ENCODE assay signal across 1 cellular context in the genomic region with DNA sequence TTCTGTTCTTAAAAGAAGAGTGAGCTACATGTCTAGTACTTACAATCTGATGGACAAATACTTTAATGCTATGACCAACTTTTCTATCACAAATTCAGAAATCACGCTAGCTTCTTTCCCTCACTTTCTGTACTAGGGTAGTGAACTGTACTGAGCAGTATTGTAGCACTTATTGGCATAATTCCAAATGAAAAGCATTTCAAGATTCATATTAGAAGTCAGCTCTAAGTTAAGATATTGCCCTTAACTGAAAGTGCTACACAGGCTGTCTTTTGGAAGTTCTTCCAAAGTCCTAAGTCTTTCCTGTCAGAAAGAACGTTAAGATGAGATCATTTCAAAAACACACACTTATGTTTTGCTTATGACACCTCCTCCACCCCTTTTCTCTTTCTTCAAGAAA.
TF ChIP-seq lines count a peak whose summit lies in the region.

No MANE protein-coding gene starts in this region.

TF ChIP-seq in GM12891, 5 proteins besides CTCF, POLR2A, EP300 and RAD21 (continued from another document):
- TF ChIP-seq PAX5 (IDR thresholded peaks at IDR 0.05; ENCODE audit: insufficient read depth, low read length, severe bottlenecking): no peak
- TF ChIP-seq POLR2AphosphoS5 (IDR thresholded peaks at IDR 0.05; ENCODE audit: low read depth, low read length): no peak
